ENCODE assay signal across 1 cellular context in the genomic region with DNA sequence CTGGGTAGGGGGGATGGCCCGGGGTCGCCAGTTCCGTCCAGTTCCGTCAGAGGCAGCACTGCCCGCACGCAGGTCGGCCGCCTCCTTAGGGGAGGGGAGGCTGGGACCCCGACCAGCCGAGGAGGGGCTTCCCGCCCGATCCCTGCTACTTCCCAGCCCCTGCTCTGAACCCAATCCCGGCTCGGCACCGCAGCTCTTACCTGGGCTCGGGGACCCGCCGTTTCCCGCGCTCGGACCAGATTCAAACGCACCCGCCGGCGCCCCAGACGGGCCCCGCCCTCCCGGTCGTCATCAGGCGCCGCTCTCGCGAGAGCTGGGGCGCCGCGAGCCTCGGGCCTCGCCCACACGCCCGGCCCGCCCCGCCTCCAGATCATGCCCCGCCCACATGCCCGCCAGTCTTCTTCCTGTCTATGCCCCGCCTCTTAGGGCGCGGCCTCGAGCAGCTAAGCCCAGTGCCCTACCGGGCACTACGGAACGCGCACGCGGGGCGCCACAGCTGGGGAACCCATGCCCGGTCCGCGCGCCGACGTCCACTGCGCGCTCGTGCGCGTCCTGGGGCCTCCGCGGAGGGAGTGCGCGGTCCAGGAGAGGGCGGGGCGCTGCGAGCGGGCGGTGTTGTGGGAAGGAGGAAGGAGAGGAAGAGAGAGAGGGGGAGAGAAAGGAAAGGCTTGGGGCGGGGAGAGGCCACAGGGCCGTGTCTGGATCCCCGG.
TF ChIP-seq lines count a peak whose summit lies in the region.

A gene with protein sequence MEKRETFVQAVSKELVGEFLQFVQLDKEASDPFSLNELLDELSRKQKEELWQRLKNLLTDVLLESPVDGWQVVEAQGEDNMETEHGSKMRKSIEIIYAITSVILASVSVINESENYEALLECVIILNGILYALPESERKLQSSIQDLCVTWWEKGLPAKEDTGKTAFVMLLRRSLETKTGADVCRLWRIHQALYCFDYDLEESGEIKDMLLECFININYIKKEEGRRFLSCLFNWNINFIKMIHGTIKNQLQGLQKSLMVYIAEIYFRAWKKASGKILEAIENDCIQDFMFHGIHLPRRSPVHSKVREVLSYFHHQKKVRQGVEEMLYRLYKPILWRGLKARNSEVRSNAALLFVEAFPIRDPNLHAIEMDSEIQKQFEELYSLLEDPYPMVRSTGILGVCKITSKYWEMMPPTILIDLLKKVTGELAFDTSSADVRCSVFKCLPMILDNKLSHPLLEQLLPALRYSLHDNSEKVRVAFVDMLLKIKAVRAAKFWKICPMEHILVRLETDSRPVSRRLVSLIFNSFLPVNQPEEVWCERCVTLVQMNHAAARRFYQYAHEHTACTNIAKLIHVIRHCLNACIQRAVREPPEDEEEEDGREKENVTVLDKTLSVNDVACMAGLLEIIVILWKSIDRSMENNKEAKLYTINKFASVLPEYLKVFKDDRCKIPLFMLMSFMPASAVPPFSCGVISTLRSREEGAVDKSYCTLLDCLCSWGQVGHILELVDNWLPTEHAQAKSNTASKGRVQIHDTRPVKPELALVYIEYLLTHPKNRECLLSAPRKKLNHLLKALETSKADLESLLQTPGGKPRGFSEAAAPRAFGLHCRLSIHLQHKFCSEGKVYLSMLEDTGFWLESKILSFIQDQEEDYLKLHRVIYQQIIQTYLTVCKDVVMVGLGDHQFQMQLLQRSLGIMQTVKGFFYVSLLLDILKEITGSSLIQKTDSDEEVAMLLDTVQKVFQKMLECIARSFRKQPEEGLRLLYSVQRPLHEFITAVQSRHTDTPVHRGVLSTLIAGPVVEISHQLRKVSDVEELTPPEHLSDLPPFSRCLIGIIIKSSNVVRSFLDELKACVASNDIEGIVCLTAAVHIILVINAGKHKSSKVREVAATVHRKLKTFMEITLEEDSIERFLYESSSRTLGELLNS (minus strand): TSS at position 281 of the 710 bp plus-strand sequence. CDS start 2,905 bp downstream, outside the sequence.

TF ChIP-seq in K562, 482 proteins besides CTCF, POLR2A, EP300 and RAD21 (continued from another document and continues in another):
- TF ChIP-seq ZNF408 (CRISPR knock-in tag; IDR thresholded peaks at IDR 0.05; ENCODE audit: low read depth), result no peak
- 0 out of 2 replicates have a peak, but pooled peaks have one; percentile 27 for TF ChIP-seq CBFA2T3 (IDR thresholded peaks at IDR 0.05)
- TF ChIP-seq, protein P1, sequence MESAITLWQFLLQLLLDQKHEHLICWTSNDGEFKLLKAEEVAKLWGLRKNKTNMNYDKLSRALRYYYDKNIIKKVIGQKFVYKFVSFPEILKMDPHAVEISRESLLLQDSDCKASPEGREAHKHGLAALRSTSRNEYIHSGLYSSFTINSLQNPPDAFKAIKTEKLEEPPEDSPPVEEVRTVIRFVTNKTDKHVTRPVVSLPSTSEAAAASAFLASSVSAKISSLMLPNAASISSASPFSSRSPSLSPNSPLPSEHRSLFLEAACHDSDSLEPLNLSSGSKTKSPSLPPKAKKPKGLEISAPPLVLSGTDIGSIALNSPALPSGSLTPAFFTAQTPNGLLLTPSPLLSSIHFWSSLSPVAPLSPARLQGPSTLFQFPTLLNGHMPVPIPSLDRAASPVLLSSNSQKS (CRISPR knock-in tag; IDR thresholded peaks at IDR 0.05), result no peak
- TF ChIP-seq ZNF717 (CRISPR knock-in tag; IDR thresholded peaks at IDR 0.05), result no peak
- no peak for TF ChIP-seq SRSF9 (IDR thresholded peaks at IDR 0.05; ENCODE audit: borderline replicate concordance, low read depth, low read length)
- no peak for TF ChIP-seq WHSC1 (IDR thresholded peaks at IDR 0.05; ENCODE audit: low read length)
- no peak; the same call in 1 of the 2 replicates for TF ChIP-seq ZNF431 (CRISPR knock-in tag; IDR thresholded peaks at IDR 0.05)
- no peak for TF ChIP-seq ZNF121 (CRISPR knock-in tag; conservative IDR thresholded peaks at IDR 0.05)
- no peak for TF ChIP-seq PPARD (CRISPR knock-in tag; IDR thresholded peaks at IDR 0.05)
- TF ChIP-seq POLR2G (IDR thresholded peaks at IDR 0.05; ENCODE audit: low read depth, low read length), result peak; percentile 97
- TF ChIP-seq, protein P2, sequence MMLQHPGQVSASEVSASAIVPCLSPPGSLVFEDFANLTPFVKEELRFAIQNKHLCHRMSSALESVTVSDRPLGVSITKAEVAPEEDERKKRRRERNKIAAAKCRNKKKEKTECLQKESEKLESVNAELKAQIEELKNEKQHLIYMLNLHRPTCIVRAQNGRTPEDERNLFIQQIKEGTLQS (IDR thresholded peaks at IDR 0.05), result no peak; the same call in 1 of the 2 replicates
- TF ChIP-seq, protein P2 (CRISPR knock-in tag; conservative IDR thresholded peaks at IDR 0.05), result peak; percentile 76
- no peak for TF ChIP-seq ZNF354B (CRISPR knock-in tag; IDR thresholded peaks at IDR 0.05)
- peak; percentile 79; the same call in 1 of the 2 replicates for TF ChIP-seq PHB (CRISPR knock-in tag; IDR thresholded peaks at IDR 0.05)
- no peak for TF ChIP-seq ILF3 (IDR thresholded peaks at IDR 0.05; ENCODE audit: borderline replicate concordance)
- TF ChIP-seq ZNF3 (CRISPR knock-in tag; IDR thresholded peaks at IDR 0.05), result no peak
- TF ChIP-seq, protein P3, sequence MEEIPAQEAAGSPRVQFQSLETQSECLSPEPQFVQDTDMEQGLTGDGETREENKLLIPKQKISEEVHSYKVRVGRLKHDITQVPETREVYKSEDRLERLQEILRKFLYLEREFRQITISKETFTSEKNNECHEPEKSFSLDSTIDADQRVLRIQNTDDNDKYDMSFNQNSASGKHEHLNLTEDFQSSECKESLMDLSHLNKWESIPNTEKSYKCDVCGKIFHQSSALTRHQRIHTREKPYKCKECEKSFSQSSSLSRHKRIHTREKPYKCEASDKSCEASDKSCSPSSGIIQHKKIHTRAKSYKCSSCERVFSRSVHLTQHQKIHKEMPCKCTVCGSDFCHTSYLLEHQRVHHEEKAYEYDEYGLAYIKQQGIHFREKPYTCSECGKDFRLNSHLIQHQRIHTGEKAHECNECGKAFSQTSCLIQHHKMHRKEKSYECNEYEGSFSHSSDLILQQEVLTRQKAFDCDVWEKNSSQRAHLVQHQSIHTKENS (CRISPR knock-in tag; IDR thresholded peaks at IDR 0.05), result no peak
- peak; percentile 60 to 88; a peak in 3 of 4 replicates for TF ChIP-seq SIN3A (IDR thresholded peaks at IDR 0.05; ENCODE audit: borderline replicate concordance in 2 of 2, control insufficient read depth in 1 of 2, low read depth in 2 of 2, low read length in 2 of 2)
- TF ChIP-seq BDP1 (IDR thresholded peaks at IDR 0.05; ENCODE audit: insufficient read depth, insufficient read length), result no peak
- TF ChIP-seq, protein P4, sequence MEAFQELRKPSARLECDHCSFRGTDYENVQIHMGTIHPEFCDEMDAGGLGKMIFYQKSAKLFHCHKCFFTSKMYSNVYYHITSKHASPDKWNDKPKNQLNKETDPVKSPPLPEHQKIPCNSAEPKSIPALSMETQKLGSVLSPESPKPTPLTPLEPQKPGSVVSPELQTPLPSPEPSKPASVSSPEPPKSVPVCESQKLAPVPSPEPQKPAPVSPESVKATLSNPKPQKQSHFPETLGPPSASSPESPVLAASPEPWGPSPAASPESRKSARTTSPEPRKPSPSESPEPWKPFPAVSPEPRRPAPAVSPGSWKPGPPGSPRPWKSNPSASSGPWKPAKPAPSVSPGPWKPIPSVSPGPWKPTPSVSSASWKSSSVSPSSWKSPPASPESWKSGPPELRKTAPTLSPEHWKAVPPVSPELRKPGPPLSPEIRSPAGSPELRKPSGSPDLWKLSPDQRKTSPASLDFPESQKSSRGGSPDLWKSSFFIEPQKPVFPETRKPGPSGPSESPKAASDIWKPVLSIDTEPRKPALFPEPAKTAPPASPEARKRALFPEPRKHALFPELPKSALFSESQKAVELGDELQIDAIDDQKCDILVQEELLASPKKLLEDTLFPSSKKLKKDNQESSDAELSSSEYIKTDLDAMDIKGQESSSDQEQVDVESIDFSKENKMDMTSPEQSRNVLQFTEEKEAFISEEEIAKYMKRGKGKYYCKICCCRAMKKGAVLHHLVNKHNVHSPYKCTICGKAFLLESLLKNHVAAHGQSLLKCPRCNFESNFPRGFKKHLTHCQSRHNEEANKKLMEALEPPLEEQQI (IDR thresholded peaks at IDR 0.05), result no peak
- no peak for TF ChIP-seq ZNF551 (CRISPR knock-in tag; IDR thresholded peaks at IDR 0.05)
- TF ChIP-seq SIN3B (IDR thresholded peaks at IDR 0.05; ENCODE audit: low read depth), result peak; percentile 81
- TF ChIP-seq, protein P5, sequence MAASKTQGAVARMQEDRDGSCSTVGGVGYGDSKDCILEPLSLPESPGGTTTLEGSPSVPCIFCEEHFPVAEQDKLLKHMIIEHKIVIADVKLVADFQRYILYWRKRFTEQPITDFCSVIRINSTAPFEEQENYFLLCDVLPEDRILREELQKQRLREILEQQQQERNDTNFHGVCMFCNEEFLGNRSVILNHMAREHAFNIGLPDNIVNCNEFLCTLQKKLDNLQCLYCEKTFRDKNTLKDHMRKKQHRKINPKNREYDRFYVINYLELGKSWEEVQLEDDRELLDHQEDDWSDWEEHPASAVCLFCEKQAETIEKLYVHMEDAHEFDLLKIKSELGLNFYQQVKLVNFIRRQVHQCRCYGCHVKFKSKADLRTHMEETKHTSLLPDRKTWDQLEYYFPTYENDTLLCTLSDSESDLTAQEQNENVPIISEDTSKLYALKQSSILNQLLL (CRISPR knock-in tag; IDR thresholded peaks at IDR 0.05; ENCODE audit: borderline replicate concordance), result no peak
- TF ChIP-seq, protein P6, sequence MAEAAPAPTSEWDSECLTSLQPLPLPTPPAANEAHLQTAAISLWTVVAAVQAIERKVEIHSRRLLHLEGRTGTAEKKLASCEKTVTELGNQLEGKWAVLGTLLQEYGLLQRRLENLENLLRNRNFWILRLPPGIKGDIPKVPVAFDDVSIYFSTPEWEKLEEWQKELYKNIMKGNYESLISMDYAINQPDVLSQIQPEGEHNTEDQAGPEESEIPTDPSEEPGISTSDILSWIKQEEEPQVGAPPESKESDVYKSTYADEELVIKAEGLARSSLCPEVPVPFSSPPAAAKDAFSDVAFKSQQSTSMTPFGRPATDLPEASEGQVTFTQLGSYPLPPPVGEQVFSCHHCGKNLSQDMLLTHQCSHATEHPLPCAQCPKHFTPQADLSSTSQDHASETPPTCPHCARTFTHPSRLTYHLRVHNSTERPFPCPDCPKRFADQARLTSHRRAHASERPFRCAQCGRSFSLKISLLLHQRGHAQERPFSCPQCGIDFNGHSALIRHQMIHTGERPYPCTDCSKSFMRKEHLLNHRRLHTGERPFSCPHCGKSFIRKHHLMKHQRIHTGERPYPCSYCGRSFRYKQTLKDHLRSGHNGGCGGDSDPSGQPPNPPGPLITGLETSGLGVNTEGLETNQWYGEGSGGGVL (CRISPR knock-in tag; IDR thresholded peaks at IDR 0.05), result no peak
- TF ChIP-seq, protein P7, sequence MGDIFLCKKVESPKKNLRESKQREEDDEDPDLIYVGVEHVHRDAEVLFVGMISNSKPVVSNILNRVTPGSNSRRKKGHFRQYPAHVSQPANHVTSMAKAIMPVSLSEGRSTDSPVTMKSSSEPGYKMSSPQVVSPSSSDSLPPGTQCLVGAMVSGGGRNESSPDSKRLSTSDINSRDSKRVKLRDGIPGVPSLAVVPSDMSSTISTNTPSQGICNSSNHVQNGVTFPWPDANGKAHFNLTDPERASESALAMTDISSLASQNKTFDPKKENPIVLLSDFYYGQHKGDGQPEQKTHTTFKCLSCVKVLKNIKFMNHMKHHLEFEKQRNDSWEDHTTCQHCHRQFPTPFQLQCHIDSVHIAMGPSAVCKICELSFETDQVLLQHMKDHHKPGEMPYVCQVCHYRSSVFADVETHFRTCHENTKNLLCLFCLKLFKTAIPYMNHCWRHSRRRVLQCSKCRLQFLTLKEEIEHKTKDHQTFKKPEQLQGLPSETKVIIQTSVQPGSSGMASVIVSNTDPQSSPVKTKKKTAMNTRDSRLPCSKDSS (IDR thresholded peaks at IDR 0.05; ENCODE audit: low read depth, partially characterized antibody), result no peak
- TF ChIP-seq, protein P8, sequence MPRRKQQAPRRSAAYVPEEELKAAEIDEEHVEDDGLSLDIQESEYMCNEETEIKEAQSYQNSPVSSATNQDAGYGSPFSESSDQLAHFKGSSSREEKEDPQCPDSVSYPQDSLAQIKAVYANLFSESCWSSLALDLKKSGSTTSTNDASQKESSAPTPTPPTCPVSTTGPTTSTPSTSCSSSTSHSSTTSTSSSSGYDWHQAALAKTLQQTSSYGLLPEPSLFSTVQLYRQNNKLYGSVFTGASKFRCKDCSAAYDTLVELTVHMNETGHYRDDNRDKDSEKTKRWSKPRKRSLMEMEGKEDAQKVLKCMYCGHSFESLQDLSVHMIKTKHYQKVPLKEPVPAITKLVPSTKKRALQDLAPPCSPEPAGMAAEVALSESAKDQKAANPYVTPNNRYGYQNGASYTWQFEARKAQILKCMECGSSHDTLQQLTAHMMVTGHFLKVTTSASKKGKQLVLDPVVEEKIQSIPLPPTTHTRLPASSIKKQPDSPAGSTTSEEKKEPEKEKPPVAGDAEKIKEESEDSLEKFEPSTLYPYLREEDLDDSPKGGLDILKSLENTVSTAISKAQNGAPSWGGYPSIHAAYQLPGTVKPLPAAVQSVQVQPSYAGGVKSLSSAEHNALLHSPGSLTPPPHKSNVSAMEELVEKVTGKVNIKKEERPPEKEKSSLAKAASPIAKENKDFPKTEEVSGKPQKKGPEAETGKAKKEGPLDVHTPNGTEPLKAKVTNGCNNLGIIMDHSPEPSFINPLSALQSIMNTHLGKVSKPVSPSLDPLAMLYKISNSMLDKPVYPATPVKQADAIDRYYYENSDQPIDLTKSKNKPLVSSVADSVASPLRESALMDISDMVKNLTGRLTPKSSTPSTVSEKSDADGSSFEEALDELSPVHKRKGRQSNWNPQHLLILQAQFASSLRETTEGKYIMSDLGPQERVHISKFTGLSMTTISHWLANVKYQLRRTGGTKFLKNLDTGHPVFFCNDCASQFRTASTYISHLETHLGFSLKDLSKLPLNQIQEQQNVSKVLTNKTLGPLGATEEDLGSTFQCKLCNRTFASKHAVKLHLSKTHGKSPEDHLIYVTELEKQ (CRISPR knock-in tag; IDR thresholded peaks at IDR 0.05), result no peak
- TF ChIP-seq ZNF316 (IDR thresholded peaks at IDR 0.05), result no peak
- no peak for TF ChIP-seq ZNF79 (CRISPR knock-in tag; IDR thresholded peaks at IDR 0.05; ENCODE audit: low read depth)
- TF ChIP-seq, protein P9, sequence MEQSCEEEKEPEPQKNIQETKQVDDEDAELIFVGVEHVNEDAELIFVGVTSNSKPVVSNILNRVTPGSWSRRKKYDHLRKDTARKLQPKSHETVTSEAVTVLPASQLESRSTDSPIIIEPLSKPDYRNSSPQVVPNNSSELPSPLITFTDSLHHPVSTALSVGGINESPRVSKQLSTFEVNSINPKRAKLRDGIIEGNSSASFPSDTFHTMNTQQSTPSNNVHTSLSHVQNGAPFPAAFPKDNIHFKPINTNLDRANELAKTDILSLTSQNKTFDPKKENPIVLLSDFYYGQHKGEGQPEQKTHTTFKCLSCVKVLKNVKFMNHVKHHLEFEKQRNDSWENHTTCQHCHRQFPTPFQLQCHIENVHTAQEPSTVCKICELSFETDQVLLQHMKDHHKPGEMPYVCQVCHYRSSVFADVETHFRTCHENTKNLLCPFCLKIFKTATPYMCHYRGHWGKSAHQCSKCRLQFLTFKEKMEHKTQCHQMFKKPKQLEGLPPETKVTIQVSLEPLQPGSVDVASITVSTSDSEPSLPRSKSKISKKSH (CRISPR knock-in tag; IDR thresholded peaks at IDR 0.05), result no peak
- no peak for TF ChIP-seq ZKSCAN8 (CRISPR knock-in tag; IDR thresholded peaks at IDR 0.05)
- peak; percentile 97 for TF ChIP-seq PCBP2 (IDR thresholded peaks at IDR 0.05; ENCODE audit: low read depth, low read length, poor library complexity, severe bottlenecking)
- no peak for TF ChIP-seq CREBBP (IDR thresholded peaks at IDR 0.05; ENCODE audit: low read depth, low read length)
